ENCODE assay signal across 13 cellular contexts in genomic region chr15:63045438-63046278, GRCh38. TPM values are rescaled to one million over a fixed set of nuclear protein-coding genes. Genes with fewer than 3 reads are reported as not detected.
A peak's percentile ranks its signal among the peaks of the same experiment; 100 is the strongest.
DNase-seq lines count a peak whose midpoint lies in the region; ATAC-seq, FAIRE-seq and TF ChIP-seq lines count a peak whose summit lies in the region.
"Had no signal": no experiment of that assay in that cellular context is flagged by ENCODE, and none has a peak within 500 bp of the region (broad histone marks: within the 10 kb centered on the region; RNA-seq: fewer than 3 reads in every experiment).

No MANE protein-coding gene starts in this region.

- ATAC-seq in GM23338, result no peak
- ATAC-seq in GM18907 (IDR thresholded peaks at IDR 0.05; ENCODE audit: unreplicated experiment), result no peak
- no peak for ATAC-seq in natural killer cell treated with Interleukin-12 subunit alpha and Interleukin-12 subunit beta and Interleukin-15 and Interleukin-18, amount 100 ng/mL, for 72 hours
- ATAC-seq in natural killer cell, result no peak
- ATAC-seq: activated CD4-positive, alpha-beta T cell treated with anti-CD3 and anti-CD28 coated beads for 36 hours; activated naive CD8-positive, alpha-beta T cell treated with anti-CD3 and anti-CD28 coated beads, Interleukin-2, amount 50 U/mL, for 24 hours had no signal

- no peaks in the 10 kb centered on the region for H3K9me2 ChIP-seq in GM23338 (ENCODE audit: insufficient read depth)

- H3K9me3 Mint-ChIP-seq in GM23338 (no peaks in the 10 kb centered on the region; the same call in 2 of the 3 replicates), natural killer cell (no peaks in the 10 kb centered on the region)
- H3K9me3 Mint-ChIP-seq in natural killer cell treated with Interleukin-12 subunit alpha and Interleukin-12 subunit beta and Interleukin-15 and Interleukin-18, amount 100 ng/mL, for 72 hours, result no peaks in the 10 kb centered on the region
- H3K9me3 Mint-ChIP-seq: activated naive CD8-positive, alpha-beta T cell treated with anti-CD3 and anti-CD28 coated beads, Interleukin-2, amount 50 U/mL, for 24 hours had no signal

- H3K27me3 ChIP-seq in GM23338 (ENCODE audit: insufficient read depth), result 0 out of 2 replicates have a peak, but pooled peaks cover 6% of the 10 kb centered on the region
- no peaks in the 10 kb centered on the region for H3K27me3 ChIP-seq in smooth muscle cell (ENCODE audit: low read depth)

- no peaks in the 10 kb centered on the region for H3K9me3 ChIP-seq in kidney (ENCODE audit: control insufficient read depth in 1 of 2, low read length in 2 of 2)
- H3K9me3 ChIP-seq in smooth muscle cell (replicated peaks; ENCODE audit: low read depth), result no peaks in the 10 kb centered on the region

- H3K27me3 Mint-ChIP-seq in GM23338 (ENCODE audit: insufficient read depth, low read depth, poor library complexity) (peaks cover 41% of the 10 kb centered on the region), natural killer cell (ENCODE audit: low read depth in 2 of 2) (peaks cover 53 to 55% of the 10 kb centered on the region in 2 donors)
- H3K27me3 Mint-ChIP-seq in natural killer cell treated with Interleukin-12 subunit alpha and Interleukin-12 subunit beta and Interleukin-15 and Interleukin-18, amount 100 ng/mL, for 72 hours, result peaks cover 42 to 60% of the 10 kb centered on the region in 2 donors

- H3F3A ChIP-seq in GM23338 (replicated peaks; ENCODE audit: low read depth) (peaks cover 22% of the 10 kb centered on the region), smooth muscle cell (ENCODE audit: low read depth) (peaks cover 69% of the 10 kb centered on the region)

- no peak for FAIRE-seq in kidney (lab: Jason Lieb, UNC)

- H2AFZ ChIP-seq in GM23338 (no peak overlapping the region), smooth muscle cell (ENCODE audit: low read depth) (no peak overlapping the region)

- H3K9ac ChIP-seq in kidney (ENCODE audit: low read length in 2 of 2), result no peak overlapping the region
- H3K9ac ChIP-seq in smooth muscle cell (ENCODE audit: low read depth), result peak overlapping the region; percentile 81

- peaks cover 18% of the 10 kb centered on the region; the same call in 1 of the 2 replicates for H3K36me3 ChIP-seq in GM23338 (ENCODE audit: insufficient read depth)
- no peaks in the 10 kb centered on the region for H3K36me3 ChIP-seq in kidney (ENCODE audit: control insufficient read depth in 1 of 2, insufficient read depth in 2 of 2, low read length in 2 of 2)
- H3K36me3 ChIP-seq in smooth muscle cell (ENCODE audit: low read depth), result no peaks in the 10 kb centered on the region

- H3K79me2 ChIP-seq in GM23338 (replicated peaks; ENCODE audit: insufficient read depth), result peaks cover 37% of the 10 kb centered on the region
- peaks cover 68% of the 10 kb centered on the region for H3K79me2 ChIP-seq in smooth muscle cell (ENCODE audit: low read depth)

- peak overlapping the region; percentile 78 for H3K27ac ChIP-seq in GM23338 (ENCODE audit: low read depth)
- peak overlapping the region in 1 of 2 donors; percentile 62 for H3K27ac ChIP-seq in kidney (ENCODE audit: low read depth in 2 of 2, low read length in 2 of 2)
- peak overlapping the region; percentile 80 for H3K27ac ChIP-seq in smooth muscle cell (ENCODE audit: low read depth)

- intact Hi-C loops in kidney (cut with DNase I) (no loop called here), natural killer cell (cut with micrococcal nuclease) (loop anchor here (10.0 kb wide), 1 partner anchor 239 kb away; no protein-coding TSS in a partner anchor)

- peaks cover 67% of the 10 kb centered on the region for H3K4me1 Mint-ChIP-seq in GM23338
- H3K4me1 Mint-ChIP-seq in natural killer cell treated with Interleukin-12 subunit alpha and Interleukin-12 subunit beta and Interleukin-15 and Interleukin-18, amount 100 ng/mL, for 72 hours (ENCODE audit: low read depth in 2 of 2), result peaks cover 22 to 30% of the 10 kb centered on the region in 2 donors
- H3K4me1 Mint-ChIP-seq in natural killer cell, result peaks cover 31 to 40% of the 10 kb centered on the region in 2 donors

- H3K4me1 ChIP-seq in GM23338 (ENCODE audit: insufficient read depth) (peaks cover 50% of the 10 kb centered on the region), kidney (ENCODE audit: control insufficient read depth in 1 of 2, insufficient read depth in 1 of 2, low read depth in 1 of 2, low read length in 2 of 2) (peaks cover 13 to 17% of the 10 kb centered on the region in 2 donors), smooth muscle cell (ENCODE audit: low read depth) (peaks cover 61% of the 10 kb centered on the region)

- H3K4me3 Mint-ChIP-seq in GM23338 (peak overlapping the region; percentile 98), natural killer cell (no peak overlapping the region)
- H3K4me3 Mint-ChIP-seq in natural killer cell treated with Interleukin-12 subunit alpha and Interleukin-12 subunit beta and Interleukin-15 and Interleukin-18, amount 100 ng/mL, for 72 hours, result no peak overlapping the region
- H3K4me3 Mint-ChIP-seq: activated CD4-positive, alpha-beta T cell treated with anti-CD3 and anti-CD28 coated beads for 36 hours; activated naive CD8-positive, alpha-beta T cell treated with anti-CD3 and anti-CD28 coated beads, Interleukin-2, amount 50 U/mL, for 24 hours had no signal

- H3K36me3 Mint-ChIP-seq in GM23338 (ENCODE audit: low read depth) (peaks cover 64% of the 10 kb centered on the region), natural killer cell (no peaks in the 10 kb centered on the region)
- H3K36me3 Mint-ChIP-seq in natural killer cell treated with Interleukin-12 subunit alpha and Interleukin-12 subunit beta and Interleukin-15 and Interleukin-18, amount 100 ng/mL, for 72 hours, result no peaks in the 10 kb centered on the region

- H3K27ac Mint-ChIP-seq in GM23338 (peak overlapping the region; percentile 90; the same call in 1 of the 2 replicates), natural killer cell (no peak overlapping the region)
- no peak overlapping the region for H3K27ac Mint-ChIP-seq in natural killer cell treated with Interleukin-12 subunit alpha and Interleukin-12 subunit beta and Interleukin-15 and Interleukin-18, amount 100 ng/mL, for 72 hours
- H3K27ac Mint-ChIP-seq: activated CD4-positive, alpha-beta T cell treated with anti-CD3 and anti-CD28 coated beads for 36 hours; activated naive CD8-positive, alpha-beta T cell treated with anti-CD3 and anti-CD28 coated beads, Interleukin-2, amount 50 U/mL, for 24 hours had no signal

- H3K4me3 ChIP-seq in GM23338 (peak overlapping the region; percentile 85), astrocyte of the spinal cord (ENCODE audit: low read depth, low read length) (peak overlapping the region; percentile 79), kidney (ENCODE audit: low read length in 2 of 2) (peak overlapping the region; percentile 33 to 51), smooth muscle cell (peak overlapping the region; percentile 85)

- H3K4me2 ChIP-seq in GM23338 (peak overlapping the region; percentile 93), smooth muscle cell (peak overlapping the region; percentile 96)

- in situ Hi-C loops in astrocyte of the spinal cord (cut with HindIII; ENCODE audit: low sequenced_read_pairs), result no loop called here

- H4K20me1 ChIP-seq in GM23338 (replicated peaks; ENCODE audit: insufficient read depth) (peaks cover 18% of the 10 kb centered on the region; the same call in 1 of the 2 replicates), smooth muscle cell (ENCODE audit: low read depth) (peaks cover 81% of the 10 kb centered on the region)

- TF ChIP-seq CTCF in GM23338 (conservative IDR thresholded peaks at IDR 0.05; ENCODE audit: low read depth in 2 of 2) (no peak), astrocyte of the spinal cord (IDR thresholded peaks at IDR 0.05; ENCODE audit: low read depth, low read length) (no peak), kidney (IDR thresholded peaks at IDR 0.05; ENCODE audit: borderline replicate concordance, extremely low read depth, insufficient read depth) (no peak), smooth muscle cell (IDR thresholded peaks at IDR 0.05; ENCODE audit: borderline replicate concordance, insufficient read depth, poor library complexity, severe bottlenecking) (no peak), natural killer cell (IDR thresholded peaks at IDR 0.05) (no peak)

- peak; percentile 33 for DNase-seq in GM23338 (ENCODE audit: low spot score)
- peak; percentile 52 for DNase-seq in astrocyte of the spinal cord (ENCODE audit: low read depth, low spot score)
- DNase-seq in kidney, result no peak
- DNase-seq in smooth muscle cell (lab: John Stamatoyannopoulos, UW; ENCODE audit: unreplicated experiment), result no peak
- DNase-seq in natural killer cell treated with Interleukin-12 subunit alpha and Interleukin-12 subunit beta and Interleukin-15 and Interleukin-18, amount 100 ng/mL, for 72 hours (ENCODE audit: low spot score), result no peak
- DNase-seq in natural killer cell, result no peak
- no peak for DNase-seq in NCI-H1048 (lab: John Stamatoyannopoulos, UW)
- DNase-seq: activated CD4-positive, alpha-beta T cell treated with anti-CD3 and anti-CD28 coated beads for 36 hours; activated naive CD8-positive, alpha-beta T cell treated with anti-CD3 and anti-CD28 coated beads, Interleukin-2, amount 50 U/mL, for 24 hours; Kasumi-1; NCI-H82; stimulated activated CD4-positive, alpha-beta T cell treated with anti-CD3 and anti-CD28 coated beads, Interleukin-15, amount 100 ng/mL, for 24 hours had no signal

- 24% methylated on average over 7 of the region's 7 CpGs for WGBS in smooth muscle cell (ENCODE audit: low lambda C conversion rate)

TF ChIP-seq in GM23338, 12 proteins besides CTCF, POLR2A, EP300 and RAD21 (continues in another document):
- TF ChIP-seq ZNF331 (CRISPR knock-in tag; IDR thresholded peaks at IDR 0.05; ENCODE audit: low read depth), result no peak
- TF ChIP-seq STAT1 (IDR thresholded peaks at IDR 0.05; ENCODE audit: unreplicated experiment), result no peak
- no peak for TF ChIP-seq ZNF114 (CRISPR knock-in tag; IDR thresholded peaks at IDR 0.05)
- TF ChIP-seq ETS1 (IDR thresholded peaks at IDR 0.05), result no peak
- TF ChIP-seq POLR2AphosphoS5 (IDR thresholded peaks at IDR 0.05; ENCODE audit: low read depth), result no peak

RNA-seq across cellular contexts. Expression of gene TPM1, which starts 3.1 kb away (rescaled TPM):
- 412 and 449 TPM in 2 replicates for total RNA-seq in GM23338 (2014; rRNA removed; shearing (Covaris generic))
- polyA plus RNA-seq in GM23338 (2016; fragmentation: Nextera tagmentation; extraction: Ambion mirVana), result 913 and 929 TPM in 2 replicates
- 473 TPM for total RNA-seq in kidney
- 252 TPM for polyA plus RNA-seq in kidney (ENCODE audit: insufficient read depth, low read depth, low replicate concordance)
- total RNA-seq in smooth muscle cell, result 1,694 and 1,869 TPM in 2 replicates
- polyA plus RNA-seq in smooth muscle cell, result 1,915 and 2,406 TPM in 2 replicates
- total RNA-seq in natural killer cell treated with Interleukin-12 subunit alpha and Interleukin-12 subunit beta and Interleukin-15 and Interleukin-18, amount 100 ng/mL, for 72 hours, result 10 to 100 TPM in 1 of 2 donors, 1 to 10 TPM in 1; 7.0 to 12.1 TPM
- 10 to 100 TPM; 21.5 to 33.0 (median 25.6) TPM for total RNA-seq in natural killer cell

Comparison
In these comparisons a context has a peak if more than half of its experiments do, and no peak if none do; other contexts are left out.
1. DNase-seq: peak in GM23338 (single experiment) and astrocyte of the spinal cord (single experiment); none in kidney (single experiment), smooth muscle cell (single experiment), natural killer cell treated with Interleukin-12 subunit alpha and Interleukin-12 subunit beta and Interleukin-15 and Interleukin-18, amount 100 ng/mL, for 72 hours (single experiment), natural killer cell (single experiment) and NCI-H1048 (single experiment).
2. RNA of gene TPM1, which starts 3.1 kb away (total RNA-seq): 1,694 to 1,869 TPM in smooth muscle cell, 473 TPM in kidney (single experiment) and 412 to 449 TPM in GM23338; 21.5 to 33.0 TPM in natural killer cell and 7.0 to 12.1 TPM in natural killer cell treated with Interleukin-12 subunit alpha and Interleukin-12 subunit beta and Interleukin-15 and Interleukin-18, amount 100 ng/mL, for 72 hours; every median in the first group is over 10 times any median in the second.
3. Peak in every context shown above with its lines, with median percentiles within 50 percentile points of each other: H3K4me3 ChIP-seq.